In genomic region chr11:69640260-69640994, GRCh38 we compare ENCODE assay signal across 1 cellular context.
TF ChIP-seq lines count a peak whose summit lies in the region.

No MANE protein-coding gene starts in this region.

TF ChIP-seq in A549, 52 proteins besides CTCF, POLR2A, EP300 and RAD21 (continued from another document):
- TF ChIP-seq JUNB (IDR thresholded peaks at IDR 0.05) (no peak), SMC3 (IDR thresholded peaks at IDR 0.05) (no peak), TFCP2L1 (CRISPR knock-in tag; IDR thresholded peaks at IDR 0.05) (0 out of 2 replicates have a peak, but pooled peaks have one; percentile 53), HOXA7 (CRISPR knock-in tag; IDR thresholded peaks at IDR 0.05) (no peak), RFX5 (IDR thresholded peaks at IDR 0.05) (no peak), PHF8 (IDR thresholded peaks at IDR 0.05; ENCODE audit: borderline replicate concordance, low read depth) (no peak), HES2 (IDR thresholded peaks at IDR 0.05) (no peak), MAZ (IDR thresholded peaks at IDR 0.05; ENCODE audit: borderline replicate concordance, low read depth, low read length) (no peak), ESRRA (IDR thresholded peaks at IDR 0.05; ENCODE audit: borderline replicate concordance, low read length) (no peak), FOSL2 (IDR thresholded peaks at IDR 0.05) (no peak), FOSL2 (CRISPR knock-in tag; IDR thresholded peaks at IDR 0.05) (no peak), ZFP36 (IDR thresholded peaks at IDR 0.05; ENCODE audit: borderline replicate concordance, partially characterized antibody) (no peak), CEBPB (IDR thresholded peaks at IDR 0.05) (0 out of 4 replicates have a peak, but pooled peaks of 1 of the 2 experiments have one; percentile 7)
